Comparison of ENCODE assay signal across 8 cellular contexts in genomic region chr11:64240467-64241174, GRCh38.
A peak's percentile ranks its signal among the peaks of the same experiment; 100 is the strongest.
DNase-seq lines count a peak whose midpoint lies in the region; ATAC-seq and TF ChIP-seq lines count a peak whose summit lies in the region.

Gene FKBP2, plus strand, starts transcription at chr11:64241095. Its CDS starts 1,293 bp downstream, at chr11:64242388.

- H3K27ac ChIP-seq in caudate nucleus (ENCODE audit: low read depth, low read length), result peak within 1 kb of the TSS; percentile 100

- no peak for TF ChIP-seq CTCF in AG09309 (IDR thresholded peaks at IDR 0.05; ENCODE audit: control insufficient read depth, insufficient read depth, low read depth, low read length, missing control alignments)

- H3K4me3 ChIP-seq in AG09309 (ENCODE audit: control insufficient read depth, low read depth, low read length), result peak within 1 kb of the TSS; percentile 84

- peak; percentile 85 for DNase-seq in AG09309 (ENCODE audit: low read depth)
- DNase-seq in NCI-H345 (lab: John Stamatoyannopoulos, UW), result peak; percentile 98
- peak; percentile 93 to 98 (median 94) for DNase-seq in activated CD4-positive, CD25-positive, alpha-beta regulatory T cell (lab: John Stamatoyannopoulos, UW)
- DNase-seq in caudate nucleus (lab: John Stamatoyannopoulos, UW), result peak; percentile 84 to 100 (median 97)
- DNase-seq in iris pigment epithelial cell (ENCODE audit: low read depth), result peak; percentile 97
- DNase-seq in stimulated activated CD4-positive, alpha-beta T cell treated with anti-CD3 and anti-CD28 coated beads, Interleukin-12 subunit alpha, Interleukin-12 subunit beta, amount 100 ng/mL, for 4 hours, result peak; percentile 98

- ATAC-seq in GM19023 (IDR thresholded peaks at IDR 0.05; ENCODE audit: unreplicated experiment) (peak; percentile 53), HG03196 (IDR thresholded peaks at IDR 0.05; ENCODE audit: unreplicated experiment) (peak; percentile 40)

Comparison
In these comparisons a context has a peak if more than half of its experiments do, and no peak if none do; other contexts are left out.
1. Peak in every context shown above with its lines: DNase-seq, ATAC-seq, H3K4me3 ChIP-seq and H3K27ac ChIP-seq.